In the genomic region with DNA sequence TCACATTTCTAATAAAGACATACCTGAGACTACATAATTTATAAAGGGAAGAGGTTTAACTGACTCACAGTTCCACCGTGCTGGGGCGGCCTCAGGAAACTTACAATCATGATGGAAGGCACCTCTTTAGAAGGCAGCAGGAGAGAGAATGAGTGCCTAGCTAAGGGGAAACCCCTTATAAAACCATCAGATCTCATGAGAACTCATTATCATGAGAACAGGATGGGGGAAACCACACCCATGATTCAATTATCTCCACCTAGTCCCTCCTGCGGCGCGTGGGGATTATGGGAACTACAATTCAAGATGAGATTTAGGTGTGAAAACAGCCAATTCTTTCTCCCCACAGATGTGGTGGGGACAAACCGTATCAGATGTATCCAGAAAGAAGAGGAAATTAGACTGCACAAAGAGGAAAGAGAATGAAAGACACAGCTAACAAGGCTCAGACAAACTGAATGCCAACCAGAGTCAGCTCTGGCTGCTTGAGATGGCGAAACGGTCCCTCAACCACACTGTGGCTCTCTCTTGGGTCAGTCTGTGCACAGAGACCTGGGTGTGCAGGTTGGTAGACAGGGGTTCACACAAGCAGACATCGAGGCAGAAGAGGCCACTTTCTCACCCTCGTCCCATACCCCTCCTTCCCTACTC, we compare ENCODE assay signal across 15 cellular contexts.
DNase-seq lines count a peak whose midpoint lies in the region; ATAC-seq and TF ChIP-seq lines count a peak whose summit lies in the region.
"Had no signal": no experiment of that assay in that cellular context is flagged by ENCODE, and none has a peak within 500 bp of the region (broad histone marks: within the 10 kb centered on the region; RNA-seq: fewer than 3 reads in every experiment).

No MANE protein-coding gene starts in this region.

- peaks cover 11% of the 10 kb centered on the region for H3K36me3 Mint-ChIP-seq in activated CD8-positive, alpha-beta T cell treated with anti-CD3 and anti-CD28 coated beads for 36 hours (ENCODE audit: low read depth)
- H3K36me3 Mint-ChIP-seq in immature natural killer cell: peaks cover 10 to 32% (median 13%) of the 10 kb centered on the region in 3 donors
- H3K36me3 Mint-ChIP-seq: CD4-positive, CD25-positive, alpha-beta regulatory T cell had no signal

- DNase-seq in NK-92 treated with Interleukin-12 subunit alpha and Interleukin-12 subunit beta, amount 100 ng/mL, for 24 hours (lab: John Stamatoyannopoulos, UW): peak; percentile 27
- no peak for DNase-seq in NK-92 (lab: John Stamatoyannopoulos, UW; ENCODE audit: unreplicated experiment)
- DNase-seq in activated CD8-positive, alpha-beta T cell treated with anti-CD3 and anti-CD28 coated beads for 36 hours: peak; percentile 76
- DNase-seq in immature natural killer cell: peak in 1 of 3 donors; percentile 46
- DNase-seq in stimulated activated CD8-positive, alpha-beta memory T cell treated with anti-CD3 and anti-CD28 coated beads, Interleukin-12 subunit alpha, Interleukin-12 subunit beta, amount 100 ng/mL, for 4 hours (ENCODE audit: low read depth): peak; percentile 15
- no peak for DNase-seq in NCI-H510A (lab: John Stamatoyannopoulos, UW)
- no peak for DNase-seq in NCI-H526 treated with DMSO at 0.1 percent for 48 hours (lab: John Stamatoyannopoulos, UW)
- DNase-seq: activated naive CD8-positive, alpha-beta T cell treated with anti-CD3 and anti-CD28 coated beads, Interleukin-2, amount 10 ng/mL, durations not matched to agents 7 days and 5 days; CD4-positive, CD25-positive, alpha-beta regulatory T cell; cerebellar nuclear complex; GOT3; NCI-H1930; pancreas; SHP77 had no signal

- H3K27ac Mint-ChIP-seq in activated CD8-positive, alpha-beta T cell treated with anti-CD3 and anti-CD28 coated beads for 36 hours: peak overlapping the region; percentile 69
- peak overlapping the region in 3 of 6 donors; percentile 79 to 95 (median 93) for H3K27ac Mint-ChIP-seq in immature natural killer cell
- H3K27ac Mint-ChIP-seq: activated naive CD8-positive, alpha-beta T cell treated with anti-CD3 and anti-CD28 coated beads, Interleukin-2, amount 10 ng/mL, durations not matched to agents 7 days and 5 days; CD4-positive, CD25-positive, alpha-beta regulatory T cell had no signal

- H3K4me3 Mint-ChIP-seq in activated CD8-positive, alpha-beta T cell treated with anti-CD3 and anti-CD28 coated beads for 36 hours: no peak overlapping the region
- H3K4me3 Mint-ChIP-seq in immature natural killer cell: peak overlapping the region in 3 of 5 donors; percentile 61 to 84 (median 64)
- H3K4me3 Mint-ChIP-seq: activated naive CD8-positive, alpha-beta T cell treated with anti-CD3 and anti-CD28 coated beads, Interleukin-2, amount 10 ng/mL, durations not matched to agents 7 days and 5 days; CD4-positive, CD25-positive, alpha-beta regulatory T cell had no signal

- no peaks in the 10 kb centered on the region for H3K27me3 Mint-ChIP-seq in activated CD8-positive, alpha-beta T cell treated with anti-CD3 and anti-CD28 coated beads for 36 hours
- peaks cover 2 to 3% (median 2%) of the 10 kb centered on the region in 3 donors for H3K27me3 Mint-ChIP-seq in immature natural killer cell (ENCODE audit: low read depth in 3 of 3)

- ATAC-seq in activated CD8-positive, alpha-beta T cell treated with anti-CD3 and anti-CD28 coated beads for 36 hours: peak; percentile 84
- no peak for ATAC-seq in SK-N-SH treated with all-trans-retinoic acid at 6 μM for 48 hours
- ATAC-seq: pancreas had no signal

- POLR2A ChIA-PET in activated CD8-positive, alpha-beta T cell treated with anti-CD3 and anti-CD28 coated beads for 36 hours (lab: Charles Lee): no interaction called here

- TF ChIP-seq CTCF in activated CD8-positive, alpha-beta T cell treated with anti-CD3 and anti-CD28 coated beads for 36 hours (IDR thresholded peaks at IDR 0.05): no peak

- intact Hi-C loops in activated CD8-positive, alpha-beta T cell treated with anti-CD3 and anti-CD28 coated beads for 36 hours (cut with micrococcal nuclease): loop anchor here (10.0 kb wide), 1 partner anchor 110 kb away; no protein-coding TSS in a partner anchor

- CTCF ChIA-PET in activated CD8-positive, alpha-beta T cell treated with anti-CD3 and anti-CD28 coated beads for 36 hours (lab: Charles Lee): interaction anchor here (0.7 to 3.8 kb wide), 2 partner anchors 116 to 653 kb away, joined by 3 to 16 read pairs; no protein-coding TSS in a partner anchor

- peaks cover 22% of the 10 kb centered on the region for H3K9me3 Mint-ChIP-seq in activated CD8-positive, alpha-beta T cell treated with anti-CD3 and anti-CD28 coated beads for 36 hours
- no peaks in the 10 kb centered on the region for H3K9me3 Mint-ChIP-seq in immature natural killer cell
- H3K9me3 Mint-ChIP-seq: CD4-positive, CD25-positive, alpha-beta regulatory T cell had no signal

- H3K4me1 Mint-ChIP-seq in activated CD8-positive, alpha-beta T cell treated with anti-CD3 and anti-CD28 coated beads for 36 hours (ENCODE audit: low read depth): peaks cover 51% of the 10 kb centered on the region
- peaks cover 84 to 93% of the 10 kb centered on the region in 2 donors for H3K4me1 Mint-ChIP-seq in immature natural killer cell

TF ChIP-seq in SK-N-SH treated with all-trans-retinoic acid at 6 μM for 48 hours, 23 proteins besides CTCF, POLR2A, EP300 and RAD21:
- no peak for TF ChIP-seq ISL1 (CRISPR knock-in tag; IDR thresholded peaks at IDR 0.05)
- TF ChIP-seq, protein P1, sequence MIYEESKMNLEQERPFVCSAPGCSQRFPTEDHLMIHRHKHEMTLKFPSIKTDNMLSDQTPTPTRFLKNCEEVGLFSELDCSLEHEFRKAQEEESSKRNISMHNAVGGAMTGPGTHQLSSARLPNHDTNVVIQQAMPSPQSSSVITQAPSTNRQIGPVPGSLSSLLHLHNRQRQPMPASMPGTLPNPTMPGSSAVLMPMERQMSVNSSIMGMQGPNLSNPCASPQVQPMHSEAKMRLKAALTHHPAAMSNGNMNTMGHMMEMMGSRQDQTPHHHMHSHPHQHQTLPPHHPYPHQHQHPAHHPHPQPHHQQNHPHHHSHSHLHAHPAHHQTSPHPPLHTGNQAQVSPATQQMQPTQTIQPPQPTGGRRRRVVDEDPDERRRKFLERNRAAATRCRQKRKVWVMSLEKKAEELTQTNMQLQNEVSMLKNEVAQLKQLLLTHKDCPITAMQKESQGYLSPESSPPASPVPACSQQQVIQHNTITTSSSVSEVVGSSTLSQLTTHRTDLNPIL (CRISPR knock-in tag; IDR thresholded peaks at IDR 0.05; ENCODE audit: low read depth): no peak
- TF ChIP-seq, protein P2, sequence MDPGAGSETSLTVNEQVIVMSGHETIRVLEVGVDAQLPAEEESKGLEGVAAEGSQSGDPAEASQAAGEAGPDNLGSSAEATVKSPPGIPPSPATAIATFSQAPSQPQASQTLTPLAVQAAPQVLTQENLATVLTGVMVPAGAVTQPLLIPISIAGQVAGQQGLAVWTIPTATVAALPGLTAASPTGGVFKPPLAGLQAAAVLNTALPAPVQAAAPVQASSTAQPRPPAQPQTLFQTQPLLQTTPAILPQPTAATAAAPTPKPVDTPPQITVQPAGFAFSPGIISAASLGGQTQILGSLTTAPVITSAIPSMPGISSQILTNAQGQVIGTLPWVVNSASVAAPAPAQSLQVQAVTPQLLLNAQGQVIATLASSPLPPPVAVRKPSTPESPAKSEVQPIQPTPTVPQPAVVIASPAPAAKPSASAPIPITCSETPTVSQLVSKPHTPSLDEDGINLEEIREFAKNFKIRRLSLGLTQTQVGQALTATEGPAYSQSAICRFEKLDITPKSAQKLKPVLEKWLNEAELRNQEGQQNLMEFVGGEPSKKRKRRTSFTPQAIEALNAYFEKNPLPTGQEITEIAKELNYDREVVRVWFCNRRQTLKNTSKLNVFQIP (CRISPR knock-in tag; IDR thresholded peaks at IDR 0.05; ENCODE audit: borderline replicate concordance, low read depth): no peak
- no peak for TF ChIP-seq ZC3H10 (CRISPR knock-in tag; IDR thresholded peaks at IDR 0.05)
- TF ChIP-seq, protein P3, sequence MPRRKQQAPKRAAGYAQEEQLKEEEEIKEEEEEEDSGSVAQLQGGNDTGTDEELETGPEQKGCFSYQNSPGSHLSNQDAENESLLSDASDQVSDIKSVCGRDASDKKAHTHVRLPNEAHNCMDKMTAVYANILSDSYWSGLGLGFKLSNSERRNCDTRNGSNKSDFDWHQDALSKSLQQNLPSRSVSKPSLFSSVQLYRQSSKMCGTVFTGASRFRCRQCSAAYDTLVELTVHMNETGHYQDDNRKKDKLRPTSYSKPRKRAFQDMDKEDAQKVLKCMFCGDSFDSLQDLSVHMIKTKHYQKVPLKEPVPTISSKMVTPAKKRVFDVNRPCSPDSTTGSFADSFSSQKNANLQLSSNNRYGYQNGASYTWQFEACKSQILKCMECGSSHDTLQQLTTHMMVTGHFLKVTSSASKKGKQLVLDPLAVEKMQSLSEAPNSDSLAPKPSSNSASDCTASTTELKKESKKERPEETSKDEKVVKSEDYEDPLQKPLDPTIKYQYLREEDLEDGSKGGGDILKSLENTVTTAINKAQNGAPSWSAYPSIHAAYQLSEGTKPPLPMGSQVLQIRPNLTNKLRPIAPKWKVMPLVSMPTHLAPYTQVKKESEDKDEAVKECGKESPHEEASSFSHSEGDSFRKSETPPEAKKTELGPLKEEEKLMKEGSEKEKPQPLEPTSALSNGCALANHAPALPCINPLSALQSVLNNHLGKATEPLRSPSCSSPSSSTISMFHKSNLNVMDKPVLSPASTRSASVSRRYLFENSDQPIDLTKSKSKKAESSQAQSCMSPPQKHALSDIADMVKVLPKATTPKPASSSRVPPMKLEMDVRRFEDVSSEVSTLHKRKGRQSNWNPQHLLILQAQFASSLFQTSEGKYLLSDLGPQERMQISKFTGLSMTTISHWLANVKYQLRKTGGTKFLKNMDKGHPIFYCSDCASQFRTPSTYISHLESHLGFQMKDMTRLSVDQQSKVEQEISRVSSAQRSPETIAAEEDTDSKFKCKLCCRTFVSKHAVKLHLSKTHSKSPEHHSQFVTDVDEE (CRISPR knock-in tag; IDR thresholded peaks at IDR 0.05): no peak
- no peak for TF ChIP-seq ARNTL (CRISPR knock-in tag; IDR thresholded peaks at IDR 0.05; ENCODE audit: borderline replicate concordance, low read depth)
- TF ChIP-seq ZNF70 (CRISPR knock-in tag; IDR thresholded peaks at IDR 0.05): no peak
- no peak for TF ChIP-seq TCF4 (CRISPR knock-in tag; IDR thresholded peaks at IDR 0.05; ENCODE audit: borderline replicate concordance)
- TF ChIP-seq PPARA (CRISPR knock-in tag; IDR thresholded peaks at IDR 0.05; ENCODE audit: borderline replicate concordance): no peak

Comparison
In these comparisons a context has a peak if more than half of its experiments do, and no peak if none do; other contexts are left out.
1. DNase-seq: peak in NK-92 treated with Interleukin-12 subunit alpha and Interleukin-12 subunit beta, amount 100 ng/mL, for 24 hours (single experiment), activated CD8-positive, alpha-beta T cell treated with anti-CD3 and anti-CD28 coated beads for 36 hours (single experiment) and stimulated activated CD8-positive, alpha-beta memory T cell treated with anti-CD3 and anti-CD28 coated beads, Interleukin-12 subunit alpha, Interleukin-12 subunit beta, amount 100 ng/mL, for 4 hours (single experiment); none in NK-92 (single experiment), NCI-H510A (single experiment) and NCI-H526 treated with DMSO at 0.1 percent for 48 hours (single experiment).